Comparison of ENCODE assay signal across 8 cellular contexts in genomic region chr3:183555541-183556081, GRCh38. TPM values are rescaled to one million over a fixed set of nuclear protein-coding genes. Genes with fewer than 3 reads are reported as not detected.
A peak's percentile ranks its signal among the peaks of the same experiment; 100 is the strongest.
DNase-seq lines count a peak whose midpoint lies in the region; ATAC-seq and TF ChIP-seq lines count a peak whose summit lies in the region.

KLHL6 (minus strand) TSS chr3:183555706; CDS start chr3:183555653, 53 bp downstream.

- no peak within 1 kb of the TSS for H3K4me3 Mint-ChIP-seq in neural progenitor cell
- H3K4me3 Mint-ChIP-seq in mesothelial cell of epicardium = no peak within 1 kb of the TSS

- 56 to 59% (median 57%) methylated on average over 9 of the region's 9 CpGs for WGBS in adrenal gland, 4 donors
- WGBS in upper lobe of left lung, 2 donors = 34 to 46% methylated on average over 9 of the region's 9 CpGs

- H3K9me3 Mint-ChIP-seq in neural progenitor cell (no peaks in the 10 kb centered on the region), mesothelial cell of epicardium (peaks cover 6% of the 10 kb centered on the region)

- no peaks in the 10 kb centered on the region for H3K79me2 ChIP-seq in neural progenitor cell (ENCODE audit: low read depth)

- peak within 1 kb of the TSS in 1 of 4 donors; percentile 13 for H3K4me3 ChIP-seq in adrenal gland
- H3K4me3 ChIP-seq in neural progenitor cell = no peak within 1 kb of the TSS
- H3K4me3 ChIP-seq in upper lobe of left lung = peak within 1 kb of the TSS in 3 of 4 donors; percentile 31 to 45 (median 37)

- peak in 2 of 4 donors; percentile 33 to 73 for TF ChIP-seq EP300 in upper lobe of left lung (IDR thresholded peaks at IDR 0.05)

- no peak within 1 kb of the TSS for H3K9ac ChIP-seq in neural progenitor cell

- no peak for TF ChIP-seq CTCF in adrenal gland (IDR thresholded peaks at IDR 0.05)
- TF ChIP-seq CTCF in neural progenitor cell (IDR thresholded peaks at IDR 0.05) = no peak
- TF ChIP-seq CTCF in upper lobe of left lung (IDR thresholded peaks at IDR 0.05) = peak in 2 of 6 experiments; percentile 1 to 8
- no peak for TF ChIP-seq CTCF in mesothelial cell of epicardium (IDR thresholded peaks at IDR 0.05; ENCODE audit: unreplicated experiment)

- no peaks in the 10 kb centered on the region for H3K36me3 Mint-ChIP-seq in neural progenitor cell
- no peaks in the 10 kb centered on the region for H3K36me3 Mint-ChIP-seq in mesothelial cell of epicardium

- intact Hi-C loops in T-helper 2 cell treated with Interferon-gamma antibody and Interleukin-4, amounts not matched to agents 100 ng/mL and 5 ng/mL, for 36 hours (cut with micrococcal nuclease) = loop anchor here (1.0 to 10.0 kb wide), 7 partner anchors 31 to 761 kb away; partner anchors contain the start of gene ATP11B
- intact Hi-C loops in adrenal gland (cut with DNase I) = no loop called here

- DNase-seq in adrenal gland (peak in 6 of 7 donors; percentile 32 to 66 (median 52)), neural progenitor cell (ENCODE audit: low spot score) (no peak), upper lobe of left lung (peak in 1 of 2 donors; percentile 73), mesothelial cell of epicardium (ENCODE audit: low spot score in 2 of 2, unreplicated experiment in 2 of 2) (no peak), HT-29 (ENCODE audit: low spot score) (no peak)

- H3K9me3 ChIP-seq in adrenal gland (replicated peaks in 1 of 3) (no peaks in the 10 kb centered on the region), neural progenitor cell (ENCODE audit: low read depth) (no peaks in the 10 kb centered on the region), upper lobe of left lung (no peaks in the 10 kb centered on the region)

- H3K27ac ChIP-seq in adrenal gland (peak within 1 kb of the TSS in 3 of 5 donors; percentile 19 to 73 (median 65)), neural progenitor cell (no peak within 1 kb of the TSS), upper lobe of left lung (peak within 1 kb of the TSS; percentile 68 to 88 (median 83))

- peaks cover 0 to 3% of the 10 kb centered on the region in 2 donors for H3K4me1 ChIP-seq in adrenal gland (replicated peaks in 1 of 2)
- no peaks in the 10 kb centered on the region for H3K4me1 ChIP-seq in neural progenitor cell
- H3K4me1 ChIP-seq in upper lobe of left lung = peaks cover 2 to 20% (median 12%) of the 10 kb centered on the region in 4 donors

- H2AFZ ChIP-seq in neural progenitor cell (replicated peaks) = peak within 1 kb of the TSS; percentile 50

- H3F3A ChIP-seq in neural progenitor cell (ENCODE audit: low read depth) = no peaks in the 10 kb centered on the region

- no peaks in the 10 kb centered on the region for H3K27me3 Mint-ChIP-seq in neural progenitor cell (ENCODE audit: insufficient read depth, low read depth)
- no peaks in the 10 kb centered on the region for H3K27me3 Mint-ChIP-seq in mesothelial cell of epicardium (ENCODE audit: low read depth)

- no peak within 1 kb of the TSS for H3K4me2 ChIP-seq in neural progenitor cell

- no peak within 1 kb of the TSS for H3K27ac Mint-ChIP-seq in neural progenitor cell
- H3K27ac Mint-ChIP-seq in mesothelial cell of epicardium = no peak within 1 kb of the TSS

- H4K20me1 ChIP-seq in neural progenitor cell (ENCODE audit: low read depth) = no peaks in the 10 kb centered on the region

- ATAC-seq in GM18868 (IDR thresholded peaks at IDR 0.05; ENCODE audit: unreplicated experiment) (peak; percentile 82), HG03064 (IDR thresholded peaks at IDR 0.05; ENCODE audit: low read depth, unreplicated experiment) (peak; percentile 86), upper lobe of left lung (ENCODE audit: low FRiP score in 2 of 2) (peak; percentile 73 to 83)

- no peaks in the 10 kb centered on the region for H3K36me3 ChIP-seq in adrenal gland (replicated peaks in 1 of 2)
- no peaks in the 10 kb centered on the region for H3K36me3 ChIP-seq in neural progenitor cell
- no peaks in the 10 kb centered on the region for H3K36me3 ChIP-seq in upper lobe of left lung

- H3K4me1 Mint-ChIP-seq in neural progenitor cell (no peaks in the 10 kb centered on the region), mesothelial cell of epicardium (peaks cover 11% of the 10 kb centered on the region)

- H3K27me3 ChIP-seq in adrenal gland (no peaks in the 10 kb centered on the region), neural progenitor cell (no peaks in the 10 kb centered on the region), upper lobe of left lung (no peaks in the 10 kb centered on the region)

- no peak for TF ChIP-seq POLR2A in adrenal gland (IDR thresholded peaks at IDR 0.05)
- peak in 2 of 4 donors; percentile 44 to 84 for TF ChIP-seq POLR2A in upper lobe of left lung (IDR thresholded peaks at IDR 0.05)

RNA-seq across cellular contexts. Expression of gene KLHL6, which starts in this region (rescaled TPM):
- total RNA-seq in T-helper 2 cell treated with Interferon-gamma antibody and Interleukin-4, amounts not matched to agents 100 ng/mL and 5 ng/mL, for 36 hours = 31.7 and 32.5 TPM in 2 replicates
- 1 to 10 TPM in 7 of 8 donors, under 1 TPM in 1; 0.85 to 7.5 (median 2.7) TPM for total RNA-seq in adrenal gland
- polyA plus RNA-seq in adrenal gland = 1 to 10 TPM in 2 of 3 donors, under 1 TPM in 1; 0.34 to 2.9 (median 1.2) TPM
- total RNA-seq in neural progenitor cell (ENCODE audit: low replicate concordance) = 0.09 and 0.40 TPM in 2 replicates
- 10 to 100 TPM; 15.2 to 77.5 (median 25.6) TPM for total RNA-seq in upper lobe of left lung
- 0.05 to 0.16 TPM (median 0.07 TPM) in 3 replicates for total RNA-seq in mesothelial cell of epicardium
- total RNA-seq in HT-29 (2014; rRNA removed; shearing (Covaris generic)) = not detected in 2 replicates

Comparison
In these comparisons a context has a peak if more than half of its experiments do, and no peak if none do; other contexts are left out.
1. DNase-seq: peak in adrenal gland (6 of 7); none in neural progenitor cell (single experiment), mesothelial cell of epicardium (0 of 2) and HT-29 (single experiment).
2. Peak in every context shown above with its lines, with median percentiles within 50 percentile points of each other: ATAC-seq.